Comparison of ENCODE assay signal across 1 cellular context in genomic region chr1:116738673-116739370, GRCh38.
TF ChIP-seq lines count a peak whose summit lies in the region.

No MANE protein-coding gene starts in this region.

TF ChIP-seq in K562, 482 proteins besides CTCF, POLR2A, EP300 and RAD21:
- no peak for TF ChIP-seq ARID3A (IDR thresholded peaks at IDR 0.05; ENCODE audit: borderline replicate concordance, low read depth, low read length)
- no peak for TF ChIP-seq ZNF778 (CRISPR knock-in tag; IDR thresholded peaks at IDR 0.05)
- no peak for TF ChIP-seq ZNF655 (CRISPR knock-in tag; IDR thresholded peaks at IDR 0.05)
